1 cellular context compared by ENCODE assay signal in genomic region chr4:166875821-166876220, GRCh38.
TF ChIP-seq lines count a peak whose summit lies in the region.

No MANE protein-coding gene starts in this region.

TF ChIP-seq in H1, 55 proteins besides CTCF, POLR2A, EP300 and RAD21:
- TF ChIP-seq, protein P1, sequence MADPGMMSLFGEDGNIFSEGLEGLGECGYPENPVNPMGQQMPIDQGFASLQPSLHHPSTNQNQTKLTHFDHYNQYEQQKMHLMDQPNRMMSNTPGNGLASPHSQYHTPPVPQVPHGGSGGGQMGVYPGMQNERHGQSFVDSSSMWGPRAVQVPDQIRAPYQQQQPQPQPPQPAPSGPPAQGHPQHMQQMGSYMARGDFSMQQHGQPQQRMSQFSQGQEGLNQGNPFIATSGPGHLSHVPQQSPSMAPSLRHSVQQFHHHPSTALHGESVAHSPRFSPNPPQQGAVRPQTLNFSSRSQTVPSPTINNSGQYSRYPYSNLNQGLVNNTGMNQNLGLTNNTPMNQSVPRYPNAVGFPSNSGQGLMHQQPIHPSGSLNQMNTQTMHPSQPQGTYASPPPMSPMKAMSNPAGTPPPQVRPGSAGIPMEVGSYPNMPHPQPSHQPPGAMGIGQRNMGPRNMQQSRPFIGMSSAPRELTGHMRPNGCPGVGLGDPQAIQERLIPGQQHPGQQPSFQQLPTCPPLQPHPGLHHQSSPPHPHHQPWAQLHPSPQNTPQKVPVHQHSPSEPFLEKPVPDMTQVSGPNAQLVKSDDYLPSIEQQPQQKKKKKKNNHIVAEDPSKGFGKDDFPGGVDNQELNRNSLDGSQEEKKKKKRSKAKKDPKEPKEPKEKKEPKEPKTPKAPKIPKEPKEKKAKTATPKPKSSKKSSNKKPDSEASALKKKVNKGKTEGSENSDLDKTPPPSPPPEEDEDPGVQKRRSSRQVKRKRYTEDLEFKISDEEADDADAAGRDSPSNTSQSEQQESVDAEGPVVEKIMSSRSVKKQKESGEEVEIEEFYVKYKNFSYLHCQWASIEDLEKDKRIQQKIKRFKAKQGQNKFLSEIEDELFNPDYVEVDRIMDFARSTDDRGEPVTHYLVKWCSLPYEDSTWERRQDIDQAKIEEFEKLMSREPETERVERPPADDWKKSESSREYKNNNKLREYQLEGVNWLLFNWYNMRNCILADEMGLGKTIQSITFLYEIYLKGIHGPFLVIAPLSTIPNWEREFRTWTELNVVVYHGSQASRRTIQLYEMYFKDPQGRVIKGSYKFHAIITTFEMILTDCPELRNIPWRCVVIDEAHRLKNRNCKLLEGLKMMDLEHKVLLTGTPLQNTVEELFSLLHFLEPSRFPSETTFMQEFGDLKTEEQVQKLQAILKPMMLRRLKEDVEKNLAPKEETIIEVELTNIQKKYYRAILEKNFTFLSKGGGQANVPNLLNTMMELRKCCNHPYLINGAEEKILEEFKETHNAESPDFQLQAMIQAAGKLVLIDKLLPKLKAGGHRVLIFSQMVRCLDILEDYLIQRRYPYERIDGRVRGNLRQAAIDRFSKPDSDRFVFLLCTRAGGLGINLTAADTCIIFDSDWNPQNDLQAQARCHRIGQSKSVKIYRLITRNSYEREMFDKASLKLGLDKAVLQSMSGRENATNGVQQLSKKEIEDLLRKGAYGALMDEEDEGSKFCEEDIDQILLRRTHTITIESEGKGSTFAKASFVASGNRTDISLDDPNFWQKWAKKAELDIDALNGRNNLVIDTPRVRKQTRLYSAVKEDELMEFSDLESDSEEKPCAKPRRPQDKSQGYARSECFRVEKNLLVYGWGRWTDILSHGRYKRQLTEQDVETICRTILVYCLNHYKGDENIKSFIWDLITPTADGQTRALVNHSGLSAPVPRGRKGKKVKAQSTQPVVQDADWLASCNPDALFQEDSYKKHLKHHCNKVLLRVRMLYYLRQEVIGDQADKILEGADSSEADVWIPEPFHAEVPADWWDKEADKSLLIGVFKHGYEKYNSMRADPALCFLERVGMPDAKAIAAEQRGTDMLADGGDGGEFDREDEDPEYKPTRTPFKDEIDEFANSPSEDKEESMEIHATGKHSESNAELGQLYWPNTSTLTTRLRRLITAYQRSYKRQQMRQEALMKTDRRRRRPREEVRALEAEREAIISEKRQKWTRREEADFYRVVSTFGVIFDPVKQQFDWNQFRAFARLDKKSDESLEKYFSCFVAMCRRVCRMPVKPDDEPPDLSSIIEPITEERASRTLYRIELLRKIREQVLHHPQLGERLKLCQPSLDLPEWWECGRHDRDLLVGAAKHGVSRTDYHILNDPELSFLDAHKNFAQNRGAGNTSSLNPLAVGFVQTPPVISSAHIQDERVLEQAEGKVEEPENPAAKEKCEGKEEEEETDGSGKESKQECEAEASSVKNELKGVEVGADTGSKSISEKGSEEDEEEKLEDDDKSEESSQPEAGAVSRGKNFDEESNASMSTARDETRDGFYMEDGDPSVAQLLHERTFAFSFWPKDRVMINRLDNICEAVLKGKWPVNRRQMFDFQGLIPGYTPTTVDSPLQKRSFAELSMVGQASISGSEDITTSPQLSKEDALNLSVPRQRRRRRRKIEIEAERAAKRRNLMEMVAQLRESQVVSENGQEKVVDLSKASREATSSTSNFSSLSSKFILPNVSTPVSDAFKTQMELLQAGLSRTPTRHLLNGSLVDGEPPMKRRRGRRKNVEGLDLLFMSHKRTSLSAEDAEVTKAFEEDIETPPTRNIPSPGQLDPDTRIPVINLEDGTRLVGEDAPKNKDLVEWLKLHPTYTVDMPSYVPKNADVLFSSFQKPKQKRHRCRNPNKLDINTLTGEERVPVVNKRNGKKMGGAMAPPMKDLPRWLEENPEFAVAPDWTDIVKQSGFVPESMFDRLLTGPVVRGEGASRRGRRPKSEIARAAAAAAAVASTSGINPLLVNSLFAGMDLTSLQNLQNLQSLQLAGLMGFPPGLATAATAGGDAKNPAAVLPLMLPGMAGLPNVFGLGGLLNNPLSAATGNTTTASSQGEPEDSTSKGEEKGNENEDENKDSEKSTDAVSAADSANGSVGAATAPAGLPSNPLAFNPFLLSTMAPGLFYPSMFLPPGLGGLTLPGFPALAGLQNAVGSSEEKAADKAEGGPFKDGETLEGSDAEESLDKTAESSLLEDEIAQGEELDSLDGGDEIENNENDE (IDR thresholded peaks at IDR 0.05; ENCODE audit: insufficient replicate concordance, low read length), result no peak
- TF ChIP-seq, protein P2, sequence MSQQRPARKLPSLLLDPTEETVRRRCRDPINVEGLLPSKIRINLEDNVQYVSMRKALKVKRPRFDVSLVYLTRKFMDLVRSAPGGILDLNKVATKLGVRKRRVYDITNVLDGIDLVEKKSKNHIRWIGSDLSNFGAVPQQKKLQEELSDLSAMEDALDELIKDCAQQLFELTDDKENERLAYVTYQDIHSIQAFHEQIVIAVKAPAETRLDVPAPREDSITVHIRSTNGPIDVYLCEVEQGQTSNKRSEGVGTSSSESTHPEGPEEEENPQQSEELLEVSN (IDR thresholded peaks at IDR 0.05), result no peak
- TF ChIP-seq EZH2 (IDR thresholded peaks at IDR 0.05; ENCODE audit: low read depth, low read length, severe bottlenecking), result no peak
- TF ChIP-seq CREB1 (IDR thresholded peaks at IDR 0.05), result no peak
- TF ChIP-seq PHF8 (conservative IDR thresholded peaks at IDR 0.05; ENCODE audit: low read depth, low read length), result no peak
- no peak for TF ChIP-seq SAP30 (IDR thresholded peaks at IDR 0.05; ENCODE audit: insufficient read depth, insufficient replicate concordance, low read length)
- TF ChIP-seq RFX5 (IDR thresholded peaks at IDR 0.05; ENCODE audit: borderline replicate concordance, low read depth, low read length), result no peak
- TF ChIP-seq RNF2 (IDR thresholded peaks at IDR 0.05; ENCODE audit: borderline replicate concordance, low read depth, low read length, missing control alignments, poor library complexity, severe bottlenecking), result no peak
- TF ChIP-seq SP2 (IDR thresholded peaks at IDR 0.05; ENCODE audit: low read length), result no peak
- no peak for TF ChIP-seq ASH2L (IDR thresholded peaks at IDR 0.05; ENCODE audit: low read length)
- TF ChIP-seq TAF1 (IDR thresholded peaks at IDR 0.05; ENCODE audit: low read depth, low read length), result no peak
- no peak for TF ChIP-seq RXRA (IDR thresholded peaks at IDR 0.05; ENCODE audit: insufficient read depth, low read depth, low read length)
- no peak for TF ChIP-seq TBP (IDR thresholded peaks at IDR 0.05; ENCODE audit: low read depth, low read length)
